In genomic region chr1:116405241-116406135, GRCh38 we compare ENCODE assay signal across 13 cellular contexts. TPM values are rescaled to one million over a fixed set of nuclear protein-coding genes. Genes with fewer than 3 reads are reported as not detected.
DNase-seq lines count a peak whose midpoint lies in the region; ATAC-seq, FAIRE-seq and TF ChIP-seq lines count a peak whose summit lies in the region.
"Had no signal": no experiment of that assay in that cellular context is flagged by ENCODE, and none has a peak within 500 bp of the region (broad histone marks: within the 10 kb centered on the region; RNA-seq: fewer than 3 reads in every experiment).

No MANE protein-coding gene starts in this region.

- H3K9me1 ChIP-seq in K562 (ENCODE audit: control insufficient read depth, insufficient read depth, low read length) = no peaks in the 10 kb centered on the region

- TF ChIP-seq EP300 in K562 (IDR thresholded peaks at IDR 0.05; ENCODE audit: low read length) (peak; percentile 44; the same call in 1 of the 2 replicates), upper lobe of left lung (IDR thresholded peaks at IDR 0.05) (no peak)

- H3K27me3 ChIP-seq in CD8-positive, alpha-beta T cell (ENCODE audit: insufficient read depth, low read length) = no peaks in the 10 kb centered on the region
- H3K27me3 ChIP-seq in K562 (ENCODE audit: control insufficient read depth in 2 of 2, insufficient read depth in 2 of 2, low read length in 2 of 2) (no peaks in the 10 kb centered on the region), left lung (no peaks in the 10 kb centered on the region), upper lobe of left lung (no peaks in the 10 kb centered on the region)

- peak overlapping the region; percentile 57 for H3K27ac Mint-ChIP-seq in CD8-positive, alpha-beta T cell

- H3K79me2 ChIP-seq in K562 (ENCODE audit: control insufficient read depth, insufficient read depth, low read length) = no peaks in the 10 kb centered on the region

- BruUV-seq in K562 (replicated peaks; lab: Mats Ljungman, UMichigan) = no TSS peak

- peaks cover 26% of the 10 kb centered on the region for H3K4me1 Mint-ChIP-seq in CD8-positive, alpha-beta T cell (ENCODE audit: low read depth)

- H4K20me1 ChIP-seq in K562 (replicated peaks; ENCODE audit: control insufficient read depth, insufficient read depth, low read length) = no peaks in the 10 kb centered on the region; the same call in 1 of the 2 replicates

- in situ Hi-C loops in K562 (cut with MboI) = no loop called here

- CTCF ChIA-PET in CD8-positive, alpha-beta T cell (lab: Charles Lee) = interaction anchor here (1.6 to 2.1 kb wide), 2 partner anchors 12 to 23 kb away, joined by 4 read pairs; no protein-coding TSS in a partner anchor
- CTCF ChIA-PET in K562 (lab: Yijun Ruan, JAX; ENCODE audit: low intra/inter-chr PET ratio) = no interaction called here

- intact Hi-C loops in CD8-positive, alpha-beta T cell (cut with DNase I, micrococcal nuclease) = no loop called here
- intact Hi-C loops in K562 (cut with micrococcal nuclease) (no loop called here), left lung (cut with DNase I) (no loop called here)

- no peak overlapping the region for H3K27ac ChIP-seq in CD8-positive, alpha-beta T cell (ENCODE audit: low read depth, low read length)
- H3K27ac ChIP-seq in K562 (ENCODE audit: extremely low read depth, low read depth, low read length) (peak overlapping the region; percentile 1; the same call in 2 of the 3 replicates), left lung (no peak overlapping the region), upper lobe of left lung (no peak overlapping the region)

- FAIRE-seq in K562 (lab: Jason Lieb, UNC) = peak; percentile 59
- FAIRE-seq: endothelial cell of umbilical vein had no signal

- 66% methylated on average over 14 of the region's 14 CpGs for WGBS in K562 (ENCODE audit: insufficient coverage, low coverage, missing lambda C conversion rate)
- 69 to 86% methylated on average over 13 to 14 of the region's 14 CpGs for WGBS in upper lobe of left lung, 2 donors

- no peak overlapping the region for H3K4me3 ChIP-seq in CD8-positive, alpha-beta T cell (ENCODE audit: low read depth, low read length)
- H3K4me3 ChIP-seq in K562 = no peak overlapping the region
- no peak overlapping the region for H3K4me3 ChIP-seq in left lung
- no peak overlapping the region for H3K4me3 ChIP-seq in upper lobe of left lung

- no peak for DNase-seq in CD8-positive, alpha-beta T cell
- peak; percentile 89 to 90 for DNase-seq in NCI-H187 (lab: John Stamatoyannopoulos, UW)
- peak in 1 of 4 experiments; percentile 48 for DNase-seq in K562 (ENCODE audit: extremely low read depth in 1 of 4, low spot score in 3 of 4)
- no peak for DNase-seq in left lung
- no peak for DNase-seq in RKO (ENCODE audit: low spot score)
- no peak for DNase-seq in HuH-7 (ENCODE audit: low spot score)
- no peak for DNase-seq in upper lobe of left lung
- no peak for DNase-seq in islet precursor cell
- DNase-seq: activated CD8-positive, alpha-beta memory T cell treated with anti-CD3 and anti-CD28 coated beads for 24 hours; aorta; stimulated activated CD4-positive, alpha-beta T cell treated with anti-CD3 and anti-CD28 coated beads, Interleukin-2, amount 100 ng/mL, for 48 hours; stimulated activated naive CD8-positive, alpha-beta T cell treated with anti-CD3 and anti-CD28 coated beads, Interleukin-15, Interleukin-2, amounts not matched to agents 100 U/mL and 50 U/mL, for 24 hours had no signal

- H3K4me1 ChIP-seq in CD8-positive, alpha-beta T cell (ENCODE audit: insufficient read depth, low read length) = peaks cover 13% of the 10 kb centered on the region
- peaks cover 30 to 60% of the 10 kb centered on the region in 2 experiments; a peak in 4 of 5 replicates for H3K4me1 ChIP-seq in K562 (replicated peaks in 1 of 2; ENCODE audit: control insufficient read depth in 2 of 2, insufficient read depth in 2 of 2, low read length in 2 of 2)
- H3K4me1 ChIP-seq in left lung = no peaks in the 10 kb centered on the region
- H3K4me1 ChIP-seq in upper lobe of left lung = peaks cover 0 to 2% (median 0%) of the 10 kb centered on the region in 4 donors

- TF ChIP-seq CTCF in CD8-positive, alpha-beta T cell (IDR thresholded peaks at IDR 0.05) = no peak
- no peak for TF ChIP-seq CTCF in K562 (IDR thresholded peaks at IDR 0.05 in 2 of 3, conservative IDR thresholded peaks at IDR 0.05 in 1 of 3; ENCODE audit: insufficient read depth in 2 of 3, low read depth in 1 of 3, low read length in 3 of 3)
- TF ChIP-seq CTCF in left lung (IDR thresholded peaks at IDR 0.05) = no peak
- no peak for TF ChIP-seq CTCF in upper lobe of left lung (IDR thresholded peaks at IDR 0.05)

- no peak overlapping the region for H3K4me3 Mint-ChIP-seq in CD8-positive, alpha-beta T cell

- POLR2A ChIA-PET in CD8-positive, alpha-beta T cell (lab: Charles Lee) = interaction anchor here (0.8 to 1.2 kb wide), 2 partner anchors 11 to 13 kb away, joined by 3 to 4 read pairs; no protein-coding TSS in a partner anchor
- POLR2A ChIA-PET in K562 (lab: Yijun Ruan, JAX) = interaction anchor here (0.6 to 2.6 kb wide), 11 partner anchors 8 to 1894 kb away, joined by 3 to 13 read pairs (median 5); no protein-coding TSS in a partner anchor

- H3K4me2 ChIP-seq in K562 (ENCODE audit: insufficient read depth, low read length) = no peak overlapping the region; the same call in 1 of the 2 replicates

- TF ChIP-seq RAD21 in K562 (CRISPR knock-in tag; conservative IDR thresholded peaks at IDR 0.05 in 1 of 2, IDR thresholded peaks at IDR 0.05 in 1 of 2) = no peak

- ATAC-seq in CD8-positive, alpha-beta T cell = no peak
- ATAC-seq in K562 (peak; percentile 9), left lung (peak; percentile 76), upper lobe of left lung (ENCODE audit: low FRiP score in 2 of 2) (no peak)
- ATAC-seq: stimulated activated naive CD8-positive, alpha-beta T cell treated with anti-CD3 and anti-CD28 coated beads, Interleukin-15, Interleukin-2, amounts not matched to agents 100 U/mL and 50 U/mL, for 24 hours had no signal

- peaks cover 85% of the 10 kb centered on the region for H3K36me3 Mint-ChIP-seq in CD8-positive, alpha-beta T cell

- H3K9ac ChIP-seq in K562 (ENCODE audit: insufficient read depth in 1 of 2, low read depth in 2 of 2, low read length in 2 of 2) = peak overlapping the region in 1 of 2 experiments; percentile 70; a peak in 3 of 4 replicates

- H3K27me3 Mint-ChIP-seq in CD8-positive, alpha-beta T cell (ENCODE audit: low read depth) = no peaks in the 10 kb centered on the region

- no peaks in the 10 kb centered on the region for H3K9me3 Mint-ChIP-seq in CD8-positive, alpha-beta T cell

- H3K9me3 ChIP-seq in CD8-positive, alpha-beta T cell (ENCODE audit: low read length) = no peaks in the 10 kb centered on the region
- no peaks in the 10 kb centered on the region for H3K9me3 ChIP-seq in K562 (replicated peaks; ENCODE audit: control insufficient read depth, insufficient read depth, low read depth, low read length)
- H3K9me3 ChIP-seq in left lung = no peaks in the 10 kb centered on the region
- no peaks in the 10 kb centered on the region for H3K9me3 ChIP-seq in upper lobe of left lung

- TF ChIP-seq POLR2A in K562 (conservative IDR thresholded peaks at IDR 0.05) = peak; percentile 53; the same call in 1 of the 2 replicates
- TF ChIP-seq POLR2A in upper lobe of left lung (IDR thresholded peaks at IDR 0.05) = no peak

- H2AFZ ChIP-seq in K562 (ENCODE audit: low read depth, low read length) = no peak overlapping the region

- peaks cover 61% of the 10 kb centered on the region for H3K36me3 ChIP-seq in CD8-positive, alpha-beta T cell (ENCODE audit: insufficient read depth, low read length)
- H3K36me3 ChIP-seq in K562 (ENCODE audit: control insufficient read depth, insufficient read depth, low read length) (peaks cover 78% of the 10 kb centered on the region), left lung (peaks cover 11 to 83% of the 10 kb centered on the region in 2 donors), upper lobe of left lung (peaks cover 58 to 83% (median 78%) of the 10 kb centered on the region in 4 donors)

TF ChIP-seq in K562, 482 proteins besides CTCF, POLR2A, EP300 and RAD21 (continues in another document):
- TF ChIP-seq ATF6 (CRISPR knock-in tag; IDR thresholded peaks at IDR 0.05) = no peak
- peak; percentile 31; the same call in 1 of the 2 replicates for TF ChIP-seq ZBTB7A (IDR thresholded peaks at IDR 0.05; ENCODE audit: borderline replicate concordance, control insufficient read depth, low read depth, low read length)
- no peak for TF ChIP-seq STAT5B (CRISPR knock-in tag; IDR thresholded peaks at IDR 0.05)

RNA-seq across cellular contexts. Expression of gene ATP1A1, which starts 32.4 kb away (rescaled TPM):
- total RNA-seq in CD8-positive, alpha-beta T cell = 100 to 1,000 TPM; 204 to 211 TPM
- total RNA-seq in K562 (2011; cell fraction: chromatin; rRNA removed; ENCODE audit: low replicate concordance) = 725 and 867 TPM in 2 replicates
- 1,035 and 1,106 TPM in 2 replicates for total RNA-seq in K562 (2011; cell fraction: nucleolus; rRNA removed)
- total RNA-seq in K562 (2011; cell fraction: nucleoplasm; rRNA removed) = 881 and 968 TPM in 2 replicates
- total RNA-seq in K562 (2014; rRNA removed) (234 and 262 TPM in 2 replicates), K562 (2014; rRNA removed; fragmentation: Illumina TruSeq; extraction: Trizol) (109 and 122 TPM in 2 replicates), K562 (2015; rRNA removed; fragmentation: Illumina TruSeq; extraction: Trizol) (99.3 and 103 TPM in 2 replicates), K562 (2021) (319 and 354 TPM in 2 replicates), left lung (100 to 1,000 TPM; 686 to 731 TPM), upper lobe of left lung (100 to 1,000 TPM; 383 to 829 (median 696) TPM)
- polyA plus RNA-seq in K562 (2011; rRNA removed) (358 and 513 TPM in 2 replicates), K562 (2014; fragmentation: Illumina TruSeq; extraction: Trizol) (358 and 388 TPM in 2 replicates), K562 (2014; fragmentation: Nextera tagmentation; extraction: Ambion mirVana) (100 to 1,000 TPM; 113 to 135 TPM), K562 (2014; rRNA removed) (261 and 293 TPM in 2 replicates)
- 378 and 399 TPM in 2 replicates for polyA plus RNA-seq in K562 (2011; cell fraction: cytosol; rRNA removed)
- 255 and 257 TPM in 2 replicates for polyA plus RNA-seq in K562 (2011; cell fraction: nucleus; rRNA removed)
- polyA plus RNA-seq in K562 (2012) = 185 and 295 TPM in 2 replicates
- 616 and 874 TPM in 2 replicates for polyA minus RNA-seq in K562 (2011; rRNA and poly(A)+ RNA removed)
- 258 and 300 TPM in 2 replicates for polyA minus RNA-seq in K562 (2011; cell fraction: cytosol; rRNA and poly(A)+ RNA removed)
- 138 and 192 TPM in 2 replicates for polyA minus RNA-seq in K562 (2011; cell fraction: nucleus; rRNA and poly(A)+ RNA removed)

Comparison
In these comparisons a context has a peak if more than half of its experiments do, and no peak if none do; other contexts are left out.
1. ATAC-seq: peak in K562 (single experiment) and left lung (single experiment); none in CD8-positive, alpha-beta T cell (single experiment) and upper lobe of left lung (0 of 2).
2. DNase-seq: peak in NCI-H187 (2 of 2); none in CD8-positive, alpha-beta T cell (0 of 7), left lung (0 of 2), RKO (single experiment), HuH-7 (single experiment), upper lobe of left lung (0 of 2) and islet precursor cell (single experiment).